Comparison of ENCODE assay signal across 15 cellular contexts in genomic region chr11:94271885-94272372, GRCh38. TPM values are rescaled to one million over a fixed set of nuclear protein-coding genes. Genes with fewer than 3 reads are reported as not detected.
DNase-seq lines count a peak whose midpoint lies in the region; ATAC-seq and TF ChIP-seq lines count a peak whose summit lies in the region.
"Had no signal": no experiment of that assay in that cellular context is flagged by ENCODE, and none has a peak within 500 bp of the region (broad histone marks: within the 10 kb centered on the region; RNA-seq: fewer than 3 reads in every experiment).

No MANE protein-coding gene starts in this region.

- H3K9me3 ChIP-seq in neural progenitor cell (ENCODE audit: low read depth), result no peaks in the 10 kb centered on the region

- H4K20me1 ChIP-seq in neural progenitor cell (ENCODE audit: low read depth), result no peaks in the 10 kb centered on the region

- no peaks in the 10 kb centered on the region for H3K9me3 Mint-ChIP-seq in neural progenitor cell
- H3K9me3 Mint-ChIP-seq: activated T-helper 2 cell treated with anti-CD3 and anti-CD28 coated beads, Interferon-gamma antibody, Interleukin-2, Interleukin-4, amounts not matched to agents 10 μg/mL and 5 μg/mL and 100 μg/mL, durations not matched to agents 14 hours and 24 hours and 36 hours had no signal

- DNase-seq in nucleus accumbens (lab: John Stamatoyannopoulos, UW) (no peak), neural progenitor cell (ENCODE audit: low spot score) (no peak), NCI-H510A treated with DMSO at 0.1 percent for 48 hours (lab: John Stamatoyannopoulos, UW) (no peak)
- DNase-seq in central memory CD4-positive, alpha-beta T cell, result no peak
- DNase-seq: C1 segment of cervical spinal cord, cortex of kidney, mesendoderm, NCI-H187 treated with DMSO at 0.1 percent for 48 hours had no signal

- ATAC-seq in GM18499 (IDR thresholded peaks at IDR 0.05; ENCODE audit: insufficient read depth, unreplicated experiment), result peak; percentile 91
- ATAC-seq in GM19452 (IDR thresholded peaks at IDR 0.05; ENCODE audit: unreplicated experiment), result peak; percentile 88
- peak; percentile 90 for ATAC-seq in HG02884 (IDR thresholded peaks at IDR 0.05; ENCODE audit: unreplicated experiment)
- peak; percentile 90 for ATAC-seq in HG03565 (IDR thresholded peaks at IDR 0.05; ENCODE audit: unreplicated experiment)

- no peak overlapping the region for H3K27ac Mint-ChIP-seq in neural progenitor cell
- H3K27ac Mint-ChIP-seq: activated T-helper 2 cell treated with anti-CD3 and anti-CD28 coated beads, Interferon-gamma antibody, Interleukin-2, Interleukin-4, amounts not matched to agents 10 μg/mL and 5 μg/mL and 100 μg/mL, durations not matched to agents 14 hours and 24 hours and 36 hours had no signal

- no peak overlapping the region for H3K4me2 ChIP-seq in neural progenitor cell

- no peaks in the 10 kb centered on the region for H3K36me3 ChIP-seq in neural progenitor cell

- peaks cover 2% of the 10 kb centered on the region for H3K27me3 Mint-ChIP-seq in neural progenitor cell (ENCODE audit: insufficient read depth, low read depth)

- no peak for TF ChIP-seq CTCF in neural progenitor cell (IDR thresholded peaks at IDR 0.05)

- H2AFZ ChIP-seq in neural progenitor cell (replicated peaks), result no peak overlapping the region

- H3K27me3 ChIP-seq in neural progenitor cell, result no peaks in the 10 kb centered on the region

- no peak overlapping the region for H3K27ac ChIP-seq in neural progenitor cell

- H3K4me1 ChIP-seq in neural progenitor cell, result no peaks in the 10 kb centered on the region

- H3K4me3 Mint-ChIP-seq in neural progenitor cell, result no peak overlapping the region

- H3K36me3 Mint-ChIP-seq in neural progenitor cell, result no peaks in the 10 kb centered on the region

- no peak overlapping the region for H3K4me3 ChIP-seq in neural progenitor cell

- H3K4me1 Mint-ChIP-seq in neural progenitor cell, result no peaks in the 10 kb centered on the region

- H3K9ac ChIP-seq in neural progenitor cell, result no peak overlapping the region

- H3F3A ChIP-seq in neural progenitor cell (ENCODE audit: low read depth), result no peaks in the 10 kb centered on the region

- no peaks in the 10 kb centered on the region for H3K79me2 ChIP-seq in neural progenitor cell (ENCODE audit: low read depth)

RNA-seq across cellular contexts. Expression of gene IZUMO1R, which starts 32.5 kb away (rescaled TPM):
- not detected in 2 replicates for total RNA-seq in neural progenitor cell (ENCODE audit: low replicate concordance)
- total RNA-seq: activated T-helper 2 cell treated with anti-CD3 and anti-CD28 coated beads, Interferon-gamma antibody, Interleukin-2, Interleukin-4, amounts not matched to agents 10 μg/mL and 5 μg/mL and 100 μg/mL, durations not matched to agents 14 hours and 24 hours and 36 hours; glomerular endothelial cell; renal cortical epithelial cell had no signal
